ENCODE assay signal across 25 cellular contexts in the genomic region with DNA sequence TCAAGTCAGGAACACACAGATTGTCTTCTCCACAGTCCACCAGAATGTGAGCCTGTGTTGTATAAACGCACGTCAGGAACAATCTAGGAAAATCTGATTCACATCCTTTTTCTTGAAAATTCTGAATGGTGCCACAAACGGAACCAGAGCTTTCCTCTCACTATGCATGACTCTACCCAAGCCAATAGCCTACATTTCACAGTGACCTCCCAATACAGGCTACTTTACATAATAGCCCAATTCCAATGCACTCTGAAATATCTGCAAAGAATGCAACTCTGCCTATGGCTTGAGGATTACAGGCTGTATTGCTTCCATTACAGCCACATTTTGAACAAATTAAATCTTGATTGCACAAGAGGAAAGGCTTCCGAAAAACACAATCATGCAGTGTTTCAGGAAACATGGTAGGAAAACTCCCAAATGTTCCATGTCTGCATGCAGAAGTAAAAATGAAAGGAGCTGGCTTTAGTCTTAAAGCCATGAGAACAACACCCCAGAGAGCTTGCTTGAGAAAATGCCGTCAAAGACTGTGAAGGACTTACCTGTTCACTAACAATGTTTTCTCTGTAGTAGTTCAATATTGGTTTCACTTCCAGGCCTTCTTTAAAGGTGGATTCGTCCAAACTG.
DNase-seq lines count a peak whose midpoint lies in the region; ATAC-seq, FAIRE-seq and TF ChIP-seq lines count a peak whose summit lies in the region.
"Had no signal": no experiment of that assay in that cellular context is flagged by ENCODE, and none has a peak within 500 bp of the region (broad histone marks: within the 10 kb centered on the region; RNA-seq: fewer than 3 reads in every experiment).

No MANE protein-coding gene starts in this region.

- FAIRE-seq in astrocyte (lab: Jason Lieb, UNC) = peak; percentile 37
- FAIRE-seq: D721Med, G401.6, GM12878, GM18507 had no signal

- H3K9ac ChIP-seq in astrocyte (ENCODE audit: low read length) = no peak overlapping the region
- H3K9ac ChIP-seq: BLaER1 had no signal

- no peaks in the 10 kb centered on the region for H3K36me3 Mint-ChIP-seq in astrocyte (ENCODE audit: low read depth, unreplicated experiment)
- H3K36me3 Mint-ChIP-seq: CD8-positive, alpha-beta memory T cell had no signal

- no peak overlapping the region for H3K4me2 ChIP-seq in astrocyte (ENCODE audit: low read length)
- H3K4me2 ChIP-seq: BLaER1 had no signal

- H3K4me1 ChIP-seq in A673 (ENCODE audit: insufficient read depth, low read length, poor library complexity, severe bottlenecking) (peaks cover 17% of the 10 kb centered on the region), astrocyte (ENCODE audit: insufficient read depth, low read length) (no peaks in the 10 kb centered on the region), ovary (ENCODE audit: insufficient read depth) (no peaks in the 10 kb centered on the region)
- H3K4me1 ChIP-seq: BLaER1 had no signal

- no peaks in the 10 kb centered on the region for H3K27me3 Mint-ChIP-seq in astrocyte (ENCODE audit: low read depth, unreplicated experiment)

- H3K27me3 ChIP-seq in A673 (replicated peaks; ENCODE audit: insufficient read depth, low read depth, low read length, poor library complexity) = peaks cover 23% of the 10 kb centered on the region
- H3K27me3 ChIP-seq in astrocyte (ENCODE audit: insufficient read depth, low read length) = no peaks in the 10 kb centered on the region
- H3K27me3 ChIP-seq in ovary = no peaks in the 10 kb centered on the region
- peaks cover 0 to 5% (median 0%) of the 10 kb centered on the region in 45 donors for H3K27me3 ChIP-seq in dorsolateral prefrontal cortex
- H3K27me3 ChIP-seq: BLaER1 had no signal

- H3K79me2 ChIP-seq in astrocyte (ENCODE audit: insufficient read depth, low read length) = no peaks in the 10 kb centered on the region

- CTCF ChIA-PET in A673 (lab: Charles Lee) = no interaction called here
- CTCF ChIA-PET in RWPE1 (lab: Yijun Ruan, JAX) = no interaction called here

- ATAC-seq in GM21526 (IDR thresholded peaks at IDR 0.05; ENCODE audit: low FRiP score, unreplicated experiment) = no peak
- ATAC-seq: GM12878, Panc1, SK-N-SH treated with all-trans-retinoic acid at 6 μM for 48 hours had no signal

- TF ChIP-seq POLR2A in ovary (IDR thresholded peaks at IDR 0.05) = no peak

- no peak overlapping the region for H3K4me3 Mint-ChIP-seq in astrocyte (ENCODE audit: unreplicated experiment)
- H3K4me3 Mint-ChIP-seq: CD8-positive, alpha-beta memory T cell had no signal

- no peak overlapping the region for H3K27ac ChIP-seq in A673 (ENCODE audit: low read depth, low read length, poor library complexity, severe bottlenecking)
- H3K27ac ChIP-seq in astrocyte (ENCODE audit: low read depth, low read length) = no peak overlapping the region
- H3K27ac ChIP-seq in RWPE1 = no peak overlapping the region
- H3K27ac ChIP-seq in ovary = no peak overlapping the region
- H3K27ac ChIP-seq in dorsolateral prefrontal cortex = no peak overlapping the region
- H3K27ac ChIP-seq: BLaER1 had no signal

- H3K9me3 ChIP-seq in A673 (ENCODE audit: low read depth, low read length, poor library complexity, severe bottlenecking) = no peaks in the 10 kb centered on the region
- no peaks in the 10 kb centered on the region for H3K9me3 ChIP-seq in astrocyte (ENCODE audit: insufficient read depth, low read depth, low read length)
- no peaks in the 10 kb centered on the region for H3K9me3 ChIP-seq in ovary
- H3K9me3 ChIP-seq: BLaER1 had no signal

- no peak for TF ChIP-seq EP300 in ovary (IDR thresholded peaks at IDR 0.05)

- peak; percentile 17 for DNase-seq in A673 (ENCODE audit: low spot score)
- peak; percentile 45 for DNase-seq in AG20443 (ENCODE audit: low spot score)
- DNase-seq in astrocyte (ENCODE audit: low read depth) = no peak
- peak; percentile 70 for DNase-seq in fibroblast of peridontal ligament (ENCODE audit: extremely low read depth)
- no peak for DNase-seq in RWPE1 (ENCODE audit: low spot score)
- DNase-seq in ovary = no peak
- no peak for DNase-seq in dorsolateral prefrontal cortex
- DNase-seq: CD8-positive, alpha-beta memory T cell; DMS79; GOT3; Kasumi-1; MM.1S; NCI-H1105; NCI-H187; NCI-H226; NCI-H524 treated with DMSO at 0.1 percent for 48 hours; SHP77 treated with DMSO at 0.1 percent for 48 hours had no signal

- H3K27ac Mint-ChIP-seq in astrocyte (ENCODE audit: unreplicated experiment) = no peak overlapping the region
- H3K27ac Mint-ChIP-seq: CD8-positive, alpha-beta memory T cell had no signal

- no peak for TF ChIP-seq CTCF in A673 (conservative IDR thresholded peaks at IDR 0.05; ENCODE audit: low read depth, low read length)
- TF ChIP-seq CTCF in astrocyte (IDR thresholded peaks at IDR 0.05; ENCODE audit: insufficient read depth, low read depth, low read length) = no peak
- TF ChIP-seq CTCF in RWPE1 (conservative IDR thresholded peaks at IDR 0.05; ENCODE audit: low read depth) = no peak
- TF ChIP-seq CTCF in ovary (IDR thresholded peaks at IDR 0.05) = no peak
- TF ChIP-seq CTCF in dorsolateral prefrontal cortex (IDR thresholded peaks at IDR 0.05 in 54 of 56, conservative IDR thresholded peaks at IDR 0.05 in 2 of 56; ENCODE audit: low read depth in 1 of 56, partially characterized antibody in 56 of 56) = no peak

- BruUV-seq in A673 (replicated peaks; lab: Mats Ljungman, UMichigan) = no TSS peak

- intact Hi-C loops in A673 (cut with micrococcal nuclease; ENCODE audit: unreplicated experiment) = no loop called here
- intact Hi-C loops in ovary (cut with DNase I) = no loop called here
- intact Hi-C loops in dorsolateral prefrontal cortex (cut with DNase I) = no loop called here

- H3K9me3 Mint-ChIP-seq in astrocyte (ENCODE audit: unreplicated experiment) = no peaks in the 10 kb centered on the region

- H3K4me1 Mint-ChIP-seq in astrocyte (ENCODE audit: low read depth, unreplicated experiment) = no peaks in the 10 kb centered on the region
- H3K4me1 Mint-ChIP-seq: CD8-positive, alpha-beta memory T cell had no signal

- H3K36me3 ChIP-seq in A673 (ENCODE audit: insufficient read depth, low read length, poor library complexity, severe bottlenecking) (no peaks in the 10 kb centered on the region), astrocyte (ENCODE audit: insufficient read depth, low read length) (no peaks in the 10 kb centered on the region), ovary (no peaks in the 10 kb centered on the region)

- H2AFZ ChIP-seq in astrocyte (ENCODE audit: low read depth, low read length) = no peak overlapping the region

- no peak overlapping the region for H3K4me3 ChIP-seq in A673 (ENCODE audit: low read depth, low read length, poor library complexity, severe bottlenecking)
- H3K4me3 ChIP-seq in astrocyte (ENCODE audit: insufficient read depth, low read depth, low read length) = no peak overlapping the region
- H3K4me3 ChIP-seq in ovary = no peak overlapping the region
- H3K4me3 ChIP-seq in dorsolateral prefrontal cortex = no peak overlapping the region
- H3K4me3 ChIP-seq: BLaER1, GM12878 had no signal

- POLR2A ChIA-PET in A673 (lab: Charles Lee; ENCODE audit: low non-redundant PET) (no interaction called here), RWPE1 (lab: Yijun Ruan, JAX; ENCODE audit: low non-redundant PET) (no interaction called here)

- WGBS in ovary, 3 donors = 80 to 87% (median 87%) methylated on average over 6 of the region's 6 CpGs

- no peaks in the 10 kb centered on the region for H4K20me1 ChIP-seq in astrocyte (ENCODE audit: insufficient read depth, low read length)
- H4K20me1 ChIP-seq: BLaER1 had no signal

Comparison
In these comparisons a context has a peak if more than half of its experiments do, and no peak if none do; other contexts are left out.
1. DNase-seq: peak in A673 (single experiment), AG20443 (single experiment) and fibroblast of peridontal ligament (single experiment); none in astrocyte (single experiment), RWPE1 (single experiment), ovary (0 of 5) and dorsolateral prefrontal cortex (0 of 10).